In genomic region chr11:620201-620600, GRCh38 we compare ENCODE assay signal across 24 cellular contexts. TPM values are rescaled to one million over a fixed set of nuclear protein-coding genes. Genes with fewer than 3 reads are reported as not detected.
"Had no signal": no experiment of that assay in that cellular context is flagged by ENCODE, and none has a peak within 500 bp of the region (broad histone marks: within the 10 kb centered on the region; RNA-seq: fewer than 3 reads in every experiment).

No MANE protein-coding gene starts in this region.

- H3K4me3 Mint-ChIP-seq: activated naive CD8-positive, alpha-beta T cell treated with anti-CD3 and anti-CD28 coated beads for 36 hours; activated T-helper 1 cell treated with anti-CD3 and anti-CD28 coated beads, Interleukin-12 subunit alpha, Interleukin-12 subunit beta, Interleukin-2, Interleukin-4 antibody, amounts not matched to agents 30 ng/mL and 10 ng/mL and 1 ng/mL, durations not matched to agents 14 hours and 24 hours and 36 hours; nephron; T-helper 2 cell treated with Interferon-gamma antibody and Interleukin-4, amounts not matched to agents 5 μg/mL and 100 μg/mL, for 36 hours had no signal

- H3K27ac ChIP-seq: lower lobe of right lung, thyroid gland had no signal

- H3K36me3 ChIP-seq: thyroid gland had no signal

- H3K27ac Mint-ChIP-seq: activated naive CD8-positive, alpha-beta T cell treated with anti-CD3 and anti-CD28 coated beads for 36 hours; activated T-helper 1 cell treated with anti-CD3 and anti-CD28 coated beads, Interleukin-12 subunit alpha, Interleukin-12 subunit beta, Interleukin-2, Interleukin-4 antibody, amounts not matched to agents 30 ng/mL and 10 ng/mL and 1 ng/mL, durations not matched to agents 14 hours and 24 hours and 36 hours; nephron; T-helper 2 cell treated with Interferon-gamma antibody and Interleukin-4, amounts not matched to agents 5 μg/mL and 100 μg/mL, for 36 hours had no signal

- H3K4me3 ChIP-seq: lower lobe of right lung, thyroid gland had no signal

- ATAC-seq: left colon, lower lobe of right lung had no signal

- DNase-seq: activated CD4-positive, alpha-beta T cell treated with anti-CD3 and anti-CD28 coated beads, Interleukin-2, amount 50 U/mL, for 4 hours; activated naive CD4-positive, alpha-beta T cell; activated naive CD8-positive, alpha-beta T cell treated with anti-CD3 and anti-CD28 coated beads for 36 hours; amniotic stem cell; effector CD4-positive, alpha-beta T cell; hypothalamus; islet precursor cell; left colon; lower lobe of right lung; posterior cingulate gyrus; stimulated activated CD8-positive, alpha-beta memory T cell treated with anti-CD3 and anti-CD28 coated beads, Interleukin-4, amount 100 ng/mL, for 48 hours; stimulated activated naive CD4-positive, alpha-beta T cell treated with Interleukin-2 at 50 U/mL for 16 hours; thyroid gland had no signal

- FAIRE-seq: frontal cortex, TTC549 had no signal

- H3K9me3 ChIP-seq: lower lobe of right lung, thyroid gland had no signal

- H3K9me3 Mint-ChIP-seq: activated naive CD8-positive, alpha-beta T cell treated with anti-CD3 and anti-CD28 coated beads for 36 hours; activated T-helper 1 cell treated with anti-CD3 and anti-CD28 coated beads, Interleukin-12 subunit alpha, Interleukin-12 subunit beta, Interleukin-2, Interleukin-4 antibody, amounts not matched to agents 30 ng/mL and 10 ng/mL and 1 ng/mL, durations not matched to agents 14 hours and 24 hours and 36 hours; nephron; T-helper 2 cell treated with Interferon-gamma antibody and Interleukin-4, amounts not matched to agents 5 μg/mL and 100 μg/mL, for 36 hours had no signal

- H3K27me3 ChIP-seq: thyroid gland had no signal

RNA-seq across cellular contexts. Expression of gene CDHR5, which starts 4.6 kb away (rescaled TPM):
- total RNA-seq: activated CD8-positive, alpha-beta memory T cell treated with anti-CD3 and anti-CD28 coated beads for 36 hours; activated naive CD8-positive, alpha-beta T cell treated with anti-CD3 and anti-CD28 coated beads for 36 hours; activated T-helper 1 cell treated with anti-CD3 and anti-CD28 coated beads, Interleukin-12 subunit alpha, Interleukin-12 subunit beta, Interleukin-2, Interleukin-4 antibody, amounts not matched to agents 30 ng/mL and 10 ng/mL and 1 ng/mL, durations not matched to agents 14 hours and 24 hours and 36 hours; frontal cortex; lower lobe of right lung; subcutaneous adipose tissue; thyroid gland; urinary bladder had no signal

RNA-seq across cellular contexts. Expression of gene SCT, which starts 6.8 kb away (rescaled TPM):
- total RNA-seq: activated CD8-positive, alpha-beta memory T cell treated with anti-CD3 and anti-CD28 coated beads for 36 hours; activated naive CD8-positive, alpha-beta T cell treated with anti-CD3 and anti-CD28 coated beads for 36 hours; activated T-helper 1 cell treated with anti-CD3 and anti-CD28 coated beads, Interleukin-12 subunit alpha, Interleukin-12 subunit beta, Interleukin-2, Interleukin-4 antibody, amounts not matched to agents 30 ng/mL and 10 ng/mL and 1 ng/mL, durations not matched to agents 14 hours and 24 hours and 36 hours; cerebellum; frontal cortex; lower lobe of right lung; renal cortical epithelial cell; subcutaneous adipose tissue; thyroid gland; urinary bladder had no signal
- polyA plus RNA-seq: esophagus, urinary bladder had no signal

RNA-seq across cellular contexts. Expression of gene DRD4, which starts 16.9 kb away (rescaled TPM):
- total RNA-seq: frontal cortex, urinary bladder had no signal
